ENCODE assay signal across 8 cellular contexts in genomic region chr12:21657336-21658077, GRCh38. TPM values are rescaled to one million over a fixed set of nuclear protein-coding genes. Genes with fewer than 3 reads are reported as not detected.
DNase-seq lines count a peak whose midpoint lies in the region; ATAC-seq, FAIRE-seq and TF ChIP-seq lines count a peak whose summit lies in the region.

Gene LDHB (minus strand): TSS chr12:21657842. CDS start chr12:21654671, 3,171 bp downstream.

- H3K27me3 ChIP-seq in GM06990 (replicated peaks; ENCODE audit: control insufficient read depth, insufficient read depth, low read length) (no peaks in the 10 kb centered on the region), pancreas (no peaks in the 10 kb centered on the region), tibial artery (no peaks in the 10 kb centered on the region)

- H3K36me3 Mint-ChIP-seq in HFFc6 (ENCODE audit: low read depth) = peaks cover 22% of the 10 kb centered on the region
- H3K36me3 Mint-ChIP-seq in activated naive CD8-positive, alpha-beta T cell = peaks cover 30% of the 10 kb centered on the region
- H3K36me3 Mint-ChIP-seq in glutamatergic neuron (ENCODE audit: unreplicated experiment) = no peaks in the 10 kb centered on the region

- WGBS in pancreas, 2 donors = 1 to 2% methylated on average over 39 to 41 of the region's 41 CpGs

- H3K9me3 Mint-ChIP-seq in HFFc6 (no peaks in the 10 kb centered on the region), glutamatergic neuron (ENCODE audit: unreplicated experiment) (peaks cover 11% of the 10 kb centered on the region)
- no peaks in the 10 kb centered on the region for H3K9me3 Mint-ChIP-seq in activated naive CD8-positive, alpha-beta T cell (ENCODE audit: low read depth)

- FAIRE-seq in pancreas (lab: Jason Lieb, UNC) = no peak

- H3K4me1 ChIP-seq in pancreas (peaks cover 6 to 11% (median 9%) of the 10 kb centered on the region in 3 donors), tibial artery (peaks cover 0 to 18% (median 15%) of the 10 kb centered on the region in 4 donors)

- ATAC-seq in pancreas = peak; percentile 95 to 98 (median 97)

- H3K36me3 ChIP-seq in GM06990 (ENCODE audit: control insufficient read depth, insufficient read depth, low read length) (peaks cover 4% of the 10 kb centered on the region), pancreas (peaks cover 0 to 18% (median 7%) of the 10 kb centered on the region in 3 donors), tibial artery (peaks cover 15 to 18% (median 16%) of the 10 kb centered on the region in 3 donors)

- H3K9me3 ChIP-seq in pancreas (no peaks in the 10 kb centered on the region), tibial artery (no peaks in the 10 kb centered on the region)

- H3K27me3 Mint-ChIP-seq in HFFc6 (ENCODE audit: insufficient read depth) (0 out of 2 replicates have a peak, but pooled peaks cover 7% of the 10 kb centered on the region), glutamatergic neuron (ENCODE audit: unreplicated experiment) (peaks cover 9% of the 10 kb centered on the region)
- no peaks in the 10 kb centered on the region for H3K27me3 Mint-ChIP-seq in activated naive CD8-positive, alpha-beta T cell

- peak; percentile 90 for DNase-seq in GM06990 (ENCODE audit: extremely low read depth, insufficient read length)
- DNase-seq in HFFc6 = peak; percentile 84
- DNase-seq in NCI-H1092 (lab: John Stamatoyannopoulos, UW) = peak; percentile 89
- peak; percentile 75 for DNase-seq in SKM-1 treated with dmso at 0.1 percent for 144 hours (lab: John Stamatoyannopoulos, UW; ENCODE audit: unreplicated experiment)
- peak; percentile 96 for DNase-seq in glutamatergic neuron
- DNase-seq in pancreas = peak; percentile 89 to 96 (median 92)
- peak; percentile 97 to 98 for DNase-seq in tibial artery

- H3K4me3 Mint-ChIP-seq in HFFc6 (peak within 1 kb of the TSS; percentile 93), glutamatergic neuron (ENCODE audit: unreplicated experiment) (peak within 1 kb of the TSS; percentile 100)
- peak within 1 kb of the TSS; percentile 100 for H3K4me3 Mint-ChIP-seq in activated naive CD8-positive, alpha-beta T cell

- H3K27ac Mint-ChIP-seq in HFFc6 (peak within 1 kb of the TSS; percentile 90), glutamatergic neuron (ENCODE audit: unreplicated experiment) (peak within 1 kb of the TSS; percentile 98)
- peak within 1 kb of the TSS; percentile 100 for H3K27ac Mint-ChIP-seq in activated naive CD8-positive, alpha-beta T cell

- H3K4me3 ChIP-seq in GM06990 (replicated peaks; ENCODE audit: low read depth, low read length) (peak within 1 kb of the TSS; percentile 97), pancreas (peak within 1 kb of the TSS; percentile 52 to 81 (median 68)), tibial artery (peak within 1 kb of the TSS; percentile 87 to 91)

- H3K27ac ChIP-seq in pancreas (peak within 1 kb of the TSS; percentile 80 to 94 (median 89)), tibial artery (peak within 1 kb of the TSS; percentile 88 to 94)

- peaks cover 23% of the 10 kb centered on the region for H3K4me1 Mint-ChIP-seq in HFFc6 (ENCODE audit: low read depth)
- H3K4me1 Mint-ChIP-seq in activated naive CD8-positive, alpha-beta T cell (ENCODE audit: low read depth) = peaks cover 52% of the 10 kb centered on the region
- peaks cover 2% of the 10 kb centered on the region for H3K4me1 Mint-ChIP-seq in glutamatergic neuron (ENCODE audit: low read depth, unreplicated experiment)

- intact Hi-C loops in pancreas (cut with DNase I) (no loop called here), tibial artery (cut with DNase I; ENCODE audit: low total_unique reads) (no loop called here)

- TF ChIP-seq CTCF in GM06990 (IDR thresholded peaks at IDR 0.05; ENCODE audit: insufficient read depth, low read length, poor library complexity, severe bottlenecking) (no peak), HFFc6 (IDR thresholded peaks at IDR 0.05) (no peak), glutamatergic neuron (IDR thresholded peaks at IDR 0.05; ENCODE audit: partially characterized antibody, unreplicated experiment) (no peak), pancreas (IDR thresholded peaks at IDR 0.05) (no peak), tibial artery (IDR thresholded peaks at IDR 0.05) (no peak)

RNA-seq across cellular contexts. Expression of gene LDHB, which starts in this region (rescaled TPM):
- total RNA-seq in HFFc6 (2021; fragmentation: NEBNext Ultra II Directional; extraction: Animal tissue kit (Norgen Biotek cat#: 25700)) = 100 to 1,000 TPM; 635 to 852 (median 715) TPM
- total RNA-seq in glutamatergic neuron (ENCODE audit: unreplicated experiment) = 539 TPM
- total RNA-seq in pancreas = 100 to 1,000 TPM; 216 to 364 (median 247) TPM
- 100 to 1,000 TPM in 1 of 2 donors, 10 to 100 TPM in 1; 97.6 to 108 TPM for polyA plus RNA-seq in pancreas

Comparison
In these comparisons a context has a peak if more than half of its experiments do, and no peak if none do; other contexts are left out.
1. Peak in every context shown above with its lines: DNase-seq, ATAC-seq, H3K4me3 ChIP-seq and H3K27ac ChIP-seq.